In genomic region chr1:98749152-98749756, GRCh38 we compare ENCODE assay signal across 9 cellular contexts.
DNase-seq lines count a peak whose midpoint lies in the region; ATAC-seq, FAIRE-seq and TF ChIP-seq lines count a peak whose summit lies in the region.
"Had no signal": no experiment of that assay in that cellular context is flagged by ENCODE, and none has a peak within 500 bp of the region (broad histone marks: within the 10 kb centered on the region; RNA-seq: fewer than 3 reads in every experiment).

No MANE protein-coding gene starts in this region.

- H3K9me3 ChIP-seq in endothelial cell of umbilical vein (replicated peaks; ENCODE audit: control insufficient read depth, insufficient read depth, low read length) = no peaks in the 10 kb centered on the region
- no peaks in the 10 kb centered on the region for H3K9me3 ChIP-seq in lower lobe of right lung
- H3K9me3 ChIP-seq in stomach = no peaks in the 10 kb centered on the region
- H3K9me3 ChIP-seq: neutrophil had no signal

- H3K9me1 ChIP-seq in endothelial cell of umbilical vein (replicated peaks; ENCODE audit: control insufficient read depth, extremely low read depth, insufficient read depth, low read length) = no peaks in the 10 kb centered on the region

- no peak overlapping the region for H3K4me3 ChIP-seq in endothelial cell of umbilical vein (replicated peaks in 1 of 3; ENCODE audit: insufficient read depth in 1 of 3, low read depth in 1 of 3, low read length in 3 of 3)
- H3K4me3 ChIP-seq in lower lobe of right lung = no peak overlapping the region
- H3K4me3 ChIP-seq in stomach = no peak overlapping the region

- no TSS peak for BruUV-seq in endothelial cell of umbilical vein (replicated peaks; lab: Mats Ljungman, UMichigan)

- no peak overlapping the region for H3K4me2 ChIP-seq in endothelial cell of umbilical vein (ENCODE audit: insufficient read depth, low read length)

- CTCF ChIA-PET in endothelial cell of umbilical vein (lab: Charles Lee) = interaction anchor here (0.7 to 3.1 kb wide), 29 partner anchors 9 to 990 kb away, joined by 3 to 41 read pairs (median 4); partner anchors contain the start of gene PLPPR4

- H4K20me1 ChIP-seq in endothelial cell of umbilical vein (replicated peaks; ENCODE audit: control insufficient read depth, extremely low read depth, insufficient read depth, low read length) = no peaks in the 10 kb centered on the region

- H3K79me2 ChIP-seq in endothelial cell of umbilical vein (ENCODE audit: control insufficient read depth, insufficient read depth, low read length) = no peaks in the 10 kb centered on the region

- peak; percentile 33 for FAIRE-seq in endothelial cell of umbilical vein (lab: Jason Lieb, UNC)

- no peak overlapping the region for H3K27ac ChIP-seq in 22Rv1
- H3K27ac ChIP-seq in endothelial cell of umbilical vein (ENCODE audit: insufficient read depth, low read depth, low read length) = no peak overlapping the region
- no peak overlapping the region for H3K27ac ChIP-seq in lower lobe of right lung
- H3K27ac ChIP-seq in stomach = no peak overlapping the region
- H3K27ac ChIP-seq: neutrophil had no signal

- 31 to 44% (median 41%) methylated on average over 2 of the region's 2 CpGs for WGBS in stomach, 5 donors

- no peak for TF ChIP-seq EP300 in stomach (IDR thresholded peaks at IDR 0.05)

- no peaks in the 10 kb centered on the region for H3K27me3 ChIP-seq in endothelial cell of umbilical vein (ENCODE audit: control insufficient read depth in 2 of 2, insufficient read depth in 2 of 2, low read length in 2 of 2)
- no peaks in the 10 kb centered on the region for H3K27me3 ChIP-seq in lower lobe of right lung (ENCODE audit: low read depth)
- H3K27me3 ChIP-seq in stomach = no peaks in the 10 kb centered on the region
- H3K27me3 ChIP-seq: neutrophil had no signal

- no peak overlapping the region for H3K9ac ChIP-seq in endothelial cell of umbilical vein (replicated peaks; ENCODE audit: extremely low read depth, insufficient read depth, low read length)

- no peaks in the 10 kb centered on the region for H3K4me1 ChIP-seq in endothelial cell of umbilical vein (ENCODE audit: control insufficient read depth, extremely low read depth, insufficient read depth, low read length)
- no peaks in the 10 kb centered on the region for H3K4me1 ChIP-seq in lower lobe of right lung
- no peaks in the 10 kb centered on the region for H3K4me1 ChIP-seq in stomach

- no peak for ATAC-seq in lower lobe of right lung

- H3K36me3 ChIP-seq in endothelial cell of umbilical vein (ENCODE audit: control insufficient read depth in 2 of 2, extremely low read depth in 1 of 2, insufficient read depth in 2 of 2, low read length in 2 of 2) (no peaks in the 10 kb centered on the region), lower lobe of right lung (no peaks in the 10 kb centered on the region), stomach (no peaks in the 10 kb centered on the region)
- H3K36me3 ChIP-seq: neutrophil had no signal

- dilution Hi-C loops in endothelial cell of umbilical vein (cut with MboI; ENCODE audit: extremely low pct_ligation_motif_present, low sequenced_read_pairs) = no loop called here

- POLR2A ChIA-PET in endothelial cell of umbilical vein (lab: Charles Lee) = no interaction called here

- no peak overlapping the region for H2AFZ ChIP-seq in endothelial cell of umbilical vein (ENCODE audit: low read depth, low read length)

- TF ChIP-seq POLR2A in endothelial cell of umbilical vein (IDR thresholded peaks at IDR 0.05; ENCODE audit: low read depth, low read length) = no peak
- TF ChIP-seq POLR2A in stomach (IDR thresholded peaks at IDR 0.05) = no peak

- intact Hi-C loops in endothelial cell of umbilical vein (cut with micrococcal nuclease) = loop anchor here (1.0 kb wide), 1 partner anchor 988 kb away; no protein-coding TSS in a partner anchor
- intact Hi-C loops in lower lobe of right lung (cut with DNase I) = no loop called here
- intact Hi-C loops in stomach (cut with DNase I; ENCODE audit: low total_unique reads) = no loop called here

- DNase-seq in GM03348 (ENCODE audit: low spot score) (peak; percentile 19), NCI-H1694 treated with DMSO at 0.1 percent for 48 hours (lab: John Stamatoyannopoulos, UW) (peak; percentile 56), endothelial cell of umbilical vein (ENCODE audit: low read depth, low spot score) (peak; percentile 32), lower lobe of right lung (no peak), HuH-7 (ENCODE audit: low spot score) (no peak), iPS-NIHi7 (ENCODE audit: extremely low spot score) (no peak), stomach (no peak)

- TF ChIP-seq CTCF in 22Rv1 (IDR thresholded peaks at IDR 0.05) = peak; percentile 77
- peak; percentile 10 to 22 for TF ChIP-seq CTCF in endothelial cell of umbilical vein (IDR thresholded peaks at IDR 0.05; ENCODE audit: extremely low read depth in 1 of 2, insufficient read depth in 1 of 2, low read depth in 1 of 2, low read length in 2 of 2)
- TF ChIP-seq CTCF in lower lobe of right lung (IDR thresholded peaks at IDR 0.05) = no peak
- peak in 1 of 7 experiments; percentile 17 for TF ChIP-seq CTCF in stomach (IDR thresholded peaks at IDR 0.05)

TF ChIP-seq in endothelial cell of umbilical vein, 7 proteins besides CTCF, POLR2A, EP300 and RAD21:
- TF ChIP-seq EZH2 (IDR thresholded peaks at IDR 0.05; ENCODE audit: borderline replicate concordance, low read depth, low read length, severe bottlenecking) (no peak), FOS (IDR thresholded peaks at IDR 0.05; ENCODE audit: borderline replicate concordance, insufficient read depth, low read length) (no peak), MYC (IDR thresholded peaks at IDR 0.05; ENCODE audit: low read depth, low read length) (no peak), POLR2AphosphoS5 (IDR thresholded peaks at IDR 0.05; ENCODE audit: insufficient read depth, low read depth, low read length) (no peak), GATA2 (IDR thresholded peaks at IDR 0.05; ENCODE audit: insufficient read depth, insufficient read length, low read depth, low read length) (no peak), MAX (IDR thresholded peaks at IDR 0.05; ENCODE audit: insufficient read depth, insufficient read length) (no peak), JUN (IDR thresholded peaks at IDR 0.05; ENCODE audit: borderline replicate concordance, insufficient read depth, insufficient read length, low read depth) (no peak)

Comparison
In these comparisons a context has a peak if more than half of its experiments do, and no peak if none do; other contexts are left out.
1. DNase-seq: peak in GM03348 (single experiment), NCI-H1694 treated with DMSO at 0.1 percent for 48 hours (single experiment) and endothelial cell of umbilical vein (single experiment); none in lower lobe of right lung (single experiment), HuH-7 (single experiment), iPS-NIHi7 (single experiment) and stomach (single experiment).